ENCODE assay signal across 1 cellular context in the genomic region with DNA sequence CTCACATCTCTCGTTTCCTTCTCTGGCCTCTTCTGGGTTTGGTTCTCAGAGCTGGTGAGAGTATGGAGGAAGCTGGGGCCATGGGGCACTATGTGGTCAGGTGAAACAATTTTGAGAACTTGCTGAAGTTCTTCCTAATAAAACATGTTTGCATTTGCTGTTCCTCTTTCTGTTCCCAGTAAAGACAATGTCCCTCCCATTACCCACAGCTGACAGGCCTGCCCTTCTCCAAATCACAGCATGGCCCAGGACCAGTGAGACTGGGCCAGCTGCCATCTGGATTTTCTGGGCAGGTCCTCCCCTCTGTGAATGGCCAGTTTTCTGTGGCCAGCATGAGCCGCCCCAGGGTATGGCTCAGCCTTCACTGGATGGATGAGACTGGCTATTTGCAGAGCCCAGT.
TF ChIP-seq lines count a peak whose summit lies in the region.

A gene (minus strand): TSS at position 113 of the 400 bp plus-strand sequence.

TF ChIP-seq in HepG2, 621 proteins besides CTCF, POLR2A, EP300 and RAD21 (continued from another document):
- TF ChIP-seq ZNF282 (IDR thresholded peaks at IDR 0.05; ENCODE audit: partially characterized antibody) (no peak), WIZ (CRISPR knock-in tag; IDR thresholded peaks at IDR 0.05) (no peak), PHB2 (IDR thresholded peaks at IDR 0.05; ENCODE audit: partially characterized antibody) (no peak), RARA (CRISPR knock-in tag; IDR thresholded peaks at IDR 0.05) (no peak), ZFP90 (CRISPR knock-in tag; IDR thresholded peaks at IDR 0.05; ENCODE audit: borderline replicate concordance) (no peak), ZNF30 (CRISPR knock-in tag; IDR thresholded peaks at IDR 0.05) (no peak), ZNF563 (CRISPR knock-in tag; IDR thresholded peaks at IDR 0.05) (no peak), ZNF496 (CRISPR knock-in tag; IDR thresholded peaks at IDR 0.05; ENCODE audit: insufficient replicate concordance) (no peak), CEBPB (IDR thresholded peaks at IDR 0.05; ENCODE audit: borderline replicate concordance, low read depth, low read length) (no peak), SALL1 (CRISPR knock-in tag; IDR thresholded peaks at IDR 0.05) (no peak)
- TF ChIP-seq, protein P1, sequence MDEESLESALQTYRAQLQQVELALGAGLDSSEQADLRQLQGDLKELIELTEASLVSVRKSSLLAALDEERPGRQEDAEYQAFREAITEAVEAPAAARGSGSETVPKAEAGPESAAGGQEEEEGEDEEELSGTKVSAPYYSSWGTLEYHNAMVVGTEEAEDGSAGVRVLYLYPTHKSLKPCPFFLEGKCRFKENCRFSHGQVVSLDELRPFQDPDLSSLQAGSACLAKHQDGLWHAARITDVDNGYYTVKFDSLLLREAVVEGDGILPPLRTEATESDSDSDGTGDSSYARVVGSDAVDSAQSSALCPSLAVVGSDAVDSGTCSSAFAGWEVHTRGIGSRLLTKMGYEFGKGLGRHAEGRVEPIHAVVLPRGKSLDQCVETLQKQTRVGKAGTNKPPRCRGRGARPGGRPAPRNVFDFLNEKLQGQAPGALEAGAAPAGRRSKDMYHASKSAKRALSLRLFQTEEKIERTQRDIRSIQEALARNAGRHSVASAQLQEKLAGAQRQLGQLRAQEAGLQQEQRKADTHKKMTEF (CRISPR knock-in tag; IDR thresholded peaks at IDR 0.05) = no peak
